Comparison of ENCODE assay signal across 1 cellular context in genomic region chr4:47992475-47992874, GRCh38. TPM values are rescaled to one million over a fixed set of nuclear protein-coding genes. Genes with fewer than 3 reads are reported as not detected.
"Had no signal": no experiment of that assay in that cellular context is flagged by ENCODE, and none has a peak within 500 bp of the region (broad histone marks: within the 10 kb centered on the region; RNA-seq: fewer than 3 reads in every experiment).

No MANE protein-coding gene starts in this region.

RNA-seq across cellular contexts. Expression of gene CNGA1, which starts 24.0 kb away (rescaled TPM):
- polyA plus RNA-seq: immature natural killer cell had no signal

RNA-seq across cellular contexts. Expression of gene NIPAL1, which starts 24.1 kb away (rescaled TPM):
- polyA plus RNA-seq: immature natural killer cell had no signal
